Comparison of ENCODE assay signal across 11 cellular contexts in the genomic region with DNA sequence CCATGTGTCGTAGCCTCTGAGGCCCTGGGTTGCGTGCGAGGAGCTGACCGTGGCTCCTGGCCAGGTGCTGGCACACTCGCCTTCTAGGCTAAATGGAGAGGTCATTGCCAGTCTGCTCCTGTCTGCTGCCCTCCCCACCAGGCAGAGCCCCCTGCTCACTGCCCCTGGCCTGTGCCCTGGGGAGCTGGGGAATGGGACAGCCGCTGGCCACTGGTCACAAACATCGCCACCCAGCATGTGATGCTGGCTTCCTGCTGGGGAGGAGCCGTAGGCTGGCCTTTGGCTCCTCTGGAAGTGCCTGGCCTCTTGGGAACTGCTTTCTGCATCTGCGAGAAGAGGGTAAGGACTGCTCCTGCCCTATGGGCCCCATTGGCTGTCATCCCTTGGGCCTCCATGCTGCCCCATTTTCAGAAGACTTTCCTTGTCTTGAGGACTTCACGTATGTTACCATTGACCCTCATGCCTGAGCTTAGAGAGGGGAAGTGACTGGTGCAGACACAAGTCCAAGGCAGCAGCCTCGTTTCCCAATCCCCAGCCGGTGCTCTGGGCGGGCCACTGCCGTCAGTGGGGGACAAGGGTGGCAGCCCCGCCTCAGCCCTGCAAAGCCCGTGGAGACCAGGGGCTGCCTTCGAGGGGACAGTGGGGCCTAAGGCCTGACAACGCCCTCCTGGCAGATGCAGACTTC.
A peak's percentile ranks its signal among the peaks of the same experiment; 100 is the strongest.
DNase-seq lines count a peak whose midpoint lies in the region; ATAC-seq and TF ChIP-seq lines count a peak whose summit lies in the region.
"Had no signal": no experiment of that assay in that cellular context is flagged by ENCODE, and none has a peak within 500 bp of the region (broad histone marks: within the 10 kb centered on the region; RNA-seq: fewer than 3 reads in every experiment).

No MANE protein-coding gene starts in this region.

- H3K27me3 Mint-ChIP-seq in nephron (ENCODE audit: low read depth), result peaks cover 22% of the 10 kb centered on the region

- no peaks in the 10 kb centered on the region for H3K9me3 Mint-ChIP-seq in nephron

- no peaks in the 10 kb centered on the region for H3K27me3 ChIP-seq in ACC112 (ENCODE audit: insufficient read depth, low read length)

- no peak overlapping the region for H2AFZ ChIP-seq in ACC112 (ENCODE audit: low read length, unreplicated experiment)

- peaks cover 24% of the 10 kb centered on the region for H3K79me2 ChIP-seq in ACC112 (ENCODE audit: control insufficient read depth, insufficient read depth, low read length, unreplicated experiment)

- peak overlapping the region; percentile 93 to 97 (median 95) for H3K27ac Mint-ChIP-seq in nephron
- H3K27ac Mint-ChIP-seq: activated CD8-positive, alpha-beta T cell treated with anti-CD3 and anti-CD28 coated beads, Interleukin-2, amount 10 ng/mL, durations not matched to agents 7 days and 5 days had no signal

- no peaks in the 10 kb centered on the region for H3K36me3 ChIP-seq in ACC112 (ENCODE audit: insufficient read depth, low read length)

- ATAC-seq in HG03280 (IDR thresholded peaks at IDR 0.05; ENCODE audit: unreplicated experiment), result no peak
- ATAC-seq in HG03432 (IDR thresholded peaks at IDR 0.05; ENCODE audit: unreplicated experiment), result no peak
- ATAC-seq: activated CD8-positive, alpha-beta T cell treated with anti-CD3 and anti-CD28 coated beads, Interleukin-2, amount 10 ng/mL, durations not matched to agents 7 days and 5 days had no signal

- H3K4me3 Mint-ChIP-seq in nephron, result peak overlapping the region; percentile 30 to 47 (median 41)
- H3K4me3 Mint-ChIP-seq: activated CD8-positive, alpha-beta T cell treated with anti-CD3 and anti-CD28 coated beads, Interleukin-2, amount 10 ng/mL, durations not matched to agents 7 days and 5 days had no signal

- peak overlapping the region; percentile 40; the same call in 1 of the 2 replicates for H3K27ac ChIP-seq in ACC112 (ENCODE audit: low read depth, low read length)
- H3K27ac ChIP-seq: C4-2B had no signal

- peak overlapping the region; percentile 19; the same call in 1 of the 2 replicates for H3K4me3 ChIP-seq in ACC112 (ENCODE audit: low read depth, low read length)
- no peak overlapping the region for H3K4me3 ChIP-seq in fibroblast of mammary gland (ENCODE audit: control insufficient read depth, low read depth, low read length)

- peaks cover 49% of the 10 kb centered on the region for H3K4me1 ChIP-seq in ACC112 (ENCODE audit: control insufficient read depth, insufficient read depth, low read length, unreplicated experiment)

- DNase-seq in NOMO-1 (lab: John Stamatoyannopoulos, UW; ENCODE audit: unreplicated experiment in 2 of 2), result peak; percentile 82 to 88
- DNase-seq in fibroblast of mammary gland (ENCODE audit: low read depth), result peak; percentile 44
- DNase-seq in NCI-H2081 (lab: John Stamatoyannopoulos, UW), result no peak
- no peak for DNase-seq in DMS114 treated with DMSO at 0.1 percent for 48 hours (lab: John Stamatoyannopoulos, UW; ENCODE audit: unreplicated experiment)
- DNase-seq: activated CD8-positive, alpha-beta T cell treated with anti-CD3 and anti-CD28 coated beads, Interleukin-2, amount 10 ng/mL, durations not matched to agents 7 days and 5 days; stimulated activated naive CD4-positive, alpha-beta T cell treated with Interleukin-2 at 50 U/mL for 16 hours had no signal

- TF ChIP-seq CTCF in fibroblast of mammary gland (conservative IDR thresholded peaks at IDR 0.05; ENCODE audit: control insufficient read depth, insufficient read depth, low read depth, low read length), result no peak
- TF ChIP-seq CTCF in nephron (IDR thresholded peaks at IDR 0.05; ENCODE audit: unreplicated experiment in 3 of 3), result no peak

- H3K36me3 Mint-ChIP-seq in nephron (ENCODE audit: low read depth), result no peaks in the 10 kb centered on the region

- peaks cover 39% of the 10 kb centered on the region for H3K4me1 Mint-ChIP-seq in nephron

Comparison
In these comparisons a context has a peak if more than half of its experiments do, and no peak if none do; other contexts are left out.
1. DNase-seq: peak in NOMO-1 (2 of 2) and fibroblast of mammary gland (single experiment); none in NCI-H2081 (0 of 2) and DMS114 treated with DMSO at 0.1 percent for 48 hours (single experiment).